20 cellular contexts compared by ENCODE assay signal in the genomic region with DNA sequence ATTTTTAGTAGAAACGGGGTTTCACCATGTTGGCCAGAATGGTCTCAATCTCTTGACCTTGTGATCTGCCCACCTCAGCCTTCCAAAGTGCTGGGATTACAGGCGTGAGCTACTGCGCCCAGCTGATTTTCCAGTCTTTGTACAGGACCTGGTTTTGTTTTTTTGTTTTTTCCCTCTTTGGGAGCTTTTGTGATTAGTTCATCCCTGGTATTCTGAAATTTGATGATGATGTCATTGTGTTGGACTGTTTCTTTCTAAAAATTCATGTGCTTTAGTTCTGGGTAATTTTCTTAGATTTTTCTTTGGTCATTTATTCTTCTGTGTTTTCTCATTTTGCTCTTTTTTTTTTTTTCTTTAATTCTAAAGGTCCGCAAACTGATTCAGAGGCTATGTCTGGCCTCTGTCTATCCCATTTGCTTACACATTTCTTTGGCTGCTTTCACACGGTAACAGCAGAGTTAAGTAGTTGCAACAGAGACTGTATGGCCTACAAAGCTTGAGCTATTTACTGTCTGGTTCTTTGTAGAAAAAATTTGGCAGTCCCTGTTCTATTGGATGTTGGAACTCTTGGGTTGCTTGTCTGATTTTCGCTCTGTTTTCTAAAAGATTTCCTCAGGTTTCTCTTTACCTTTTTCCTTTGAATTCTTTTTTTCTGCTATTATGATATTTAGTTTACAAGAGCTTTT.
"Had no signal": no experiment of that assay in that cellular context is flagged by ENCODE, and none has a peak within 500 bp of the region (broad histone marks: within the 10 kb centered on the region; RNA-seq: fewer than 3 reads in every experiment).

No MANE protein-coding gene starts in this region.

- H3K9me3 ChIP-seq: gastrocnemius medialis, testis, upper lobe of right lung had no signal

- H3K27ac Mint-ChIP-seq: activated CD4-positive, alpha-beta T cell treated with anti-CD3 and anti-CD28 coated beads, Interleukin-2, amount 10 ng/mL, durations not matched to agents 7 days and 5 days; activated naive CD8-positive, alpha-beta T cell treated with anti-CD3 and anti-CD28 coated beads, Interleukin-2, amount 10 ng/mL, durations not matched to agents 7 days and 5 days; activated T-helper 1 cell treated with anti-CD3 and anti-CD28 coated beads, Interleukin-12 subunit alpha, Interleukin-12 subunit beta, Interleukin-2, Interleukin-4 antibody, amounts not matched to agents 30 ng/mL and 10 ng/mL and 1 ng/mL, durations not matched to agents 14 hours and 24 hours and 36 hours; T-helper 2 cell treated with Interferon-gamma antibody and Interleukin-4, amounts not matched to agents 5 μg/mL and 100 μg/mL, for 36 hours had no signal

- DNase-seq: activated CD4-positive, alpha-beta T cell treated with anti-CD3 and anti-CD28 coated beads, Interleukin-2, amount 10 ng/mL, durations not matched to agents 7 days and 5 days; activated CD4-positive, CD25-positive, alpha-beta regulatory T cell; activated CD8-positive, alpha-beta memory T cell treated with anti-CD3 and anti-CD28 coated beads for 24 hours; activated naive CD4-positive, alpha-beta T cell; activated naive CD8-positive, alpha-beta T cell treated with anti-CD3 and anti-CD28 coated beads, Interleukin-2, amount 10 ng/mL, durations not matched to agents 7 days and 5 days; aorta; gastrocnemius medialis; heart left ventricle; left cardiac atrium; midbrain; sigmoid colon; stimulated activated CD4-positive, alpha-beta T cell treated with anti-CD3 and anti-CD28 coated beads, Interleukin-1b, Interleukin-23, amount 100 ng/mL, for 48 hours; stomach; testis; upper lobe of right lung had no signal

- H3K4me1 ChIP-seq: gastrocnemius medialis, heart left ventricle, sigmoid colon, testis, upper lobe of right lung had no signal

- H3K4me3 Mint-ChIP-seq: activated CD4-positive, alpha-beta T cell treated with anti-CD3 and anti-CD28 coated beads, Interleukin-2, amount 10 ng/mL, durations not matched to agents 7 days and 5 days; activated naive CD8-positive, alpha-beta T cell treated with anti-CD3 and anti-CD28 coated beads, Interleukin-2, amount 10 ng/mL, durations not matched to agents 7 days and 5 days; activated T-helper 1 cell treated with anti-CD3 and anti-CD28 coated beads, Interleukin-12 subunit alpha, Interleukin-12 subunit beta, Interleukin-2, Interleukin-4 antibody, amounts not matched to agents 30 ng/mL and 10 ng/mL and 1 ng/mL, durations not matched to agents 14 hours and 24 hours and 36 hours; T-helper 2 cell treated with Interferon-gamma antibody and Interleukin-4, amounts not matched to agents 5 μg/mL and 100 μg/mL, for 36 hours had no signal

- H3K4me3 ChIP-seq: gastrocnemius medialis, heart left ventricle, lung, sigmoid colon, stomach, testis, upper lobe of right lung had no signal

- H3K9me3 Mint-ChIP-seq: T-helper 2 cell treated with Interferon-gamma antibody and Interleukin-4, amounts not matched to agents 5 μg/mL and 100 μg/mL, for 36 hours had no signal

- H3K27me3 ChIP-seq: gastrocnemius medialis, heart left ventricle, sigmoid colon, stomach, testis, upper lobe of right lung had no signal

- H3K27me3 Mint-ChIP-seq: activated CD4-positive, alpha-beta T cell treated with anti-CD3 and anti-CD28 coated beads, Interleukin-2, amount 10 ng/mL, durations not matched to agents 7 days and 5 days; activated naive CD8-positive, alpha-beta T cell treated with anti-CD3 and anti-CD28 coated beads, Interleukin-2, amount 10 ng/mL, durations not matched to agents 7 days and 5 days had no signal

- FAIRE-seq: bronchial epithelial cell, endometrium had no signal

- H3K27ac ChIP-seq: gastrocnemius medialis, heart left ventricle, sigmoid colon, stomach, testis, upper lobe of right lung had no signal

- ATAC-seq: gastrocnemius medialis, heart left ventricle, left cardiac atrium, upper lobe of right lung had no signal
